Comparison of ENCODE assay signal across 8 cellular contexts in the genomic region with DNA sequence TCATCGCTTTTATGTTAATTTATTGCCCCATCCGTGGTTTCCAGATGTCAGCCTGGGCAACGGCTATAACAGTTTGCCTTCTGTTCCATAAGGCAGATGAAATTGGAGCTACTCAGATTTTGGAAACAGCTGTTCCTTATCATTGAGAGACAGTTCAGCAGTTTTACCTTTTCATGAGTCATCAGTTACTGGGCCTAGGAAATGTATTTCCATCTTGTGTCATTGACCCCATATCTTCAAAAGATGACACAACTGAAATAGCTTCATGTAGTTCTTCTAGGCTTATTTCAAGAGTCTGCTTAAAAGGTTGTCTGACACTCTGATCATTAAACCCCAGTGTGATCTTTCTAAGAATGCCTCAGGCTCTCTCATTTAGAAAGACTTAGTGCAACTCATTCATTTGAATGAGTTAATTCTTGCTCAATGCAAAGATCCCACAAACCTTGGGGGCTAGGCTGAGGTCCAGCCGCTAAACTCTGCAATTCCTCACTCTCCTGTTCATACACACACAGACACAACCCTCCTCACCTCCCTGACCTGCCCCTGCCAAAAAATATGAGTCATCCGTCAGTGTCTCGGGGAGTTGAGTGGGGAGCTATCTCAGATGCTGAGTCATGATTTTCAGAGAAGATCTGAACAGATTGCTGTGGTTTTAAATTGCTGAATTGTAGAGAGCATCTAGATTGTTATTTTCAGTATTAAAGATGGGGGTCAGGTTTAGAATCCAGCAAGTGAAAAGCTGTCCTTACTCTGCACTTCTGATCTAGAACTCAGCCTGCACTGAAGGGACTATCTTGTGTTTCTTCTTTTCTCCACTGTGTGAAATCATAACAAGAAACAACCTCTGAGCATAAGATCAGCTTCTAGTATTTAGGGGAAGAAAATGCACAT.
DNase-seq lines count a peak whose midpoint lies in the region; ATAC-seq, FAIRE-seq and TF ChIP-seq lines count a peak whose summit lies in the region.

No MANE protein-coding gene starts in this region.

- peaks cover 27% of the 10 kb centered on the region for H3K4me1 Mint-ChIP-seq in activated naive CD8-positive, alpha-beta T cell treated with anti-CD3 and anti-CD28 coated beads, Interleukin-2, amount 10 ng/mL, durations not matched to agents 7 days and 5 days

- H3K4me3 ChIP-seq in OCI-LY3 (ENCODE audit: low read length) (no peak overlapping the region), keratinocyte (ENCODE audit: control insufficient read depth in 2 of 3, extremely low read depth in 1 of 3, insufficient read depth in 2 of 3, low read depth in 1 of 3, low read length in 3 of 3) (no peak overlapping the region)

- 0 out of 2 replicates have a peak overlapping the region, but pooled peaks have one; percentile 7 for H3K4me2 ChIP-seq in OCI-LY3 (ENCODE audit: low read length)
- peak overlapping the region; percentile 44 for H3K4me2 ChIP-seq in keratinocyte (ENCODE audit: control insufficient read depth, extremely low read depth, insufficient read depth, low read depth, low read length)

- ATAC-seq in HG02973 (IDR thresholded peaks at IDR 0.05; ENCODE audit: unreplicated experiment) = peak; percentile 65
- peak; percentile 68 for ATAC-seq in activated naive CD8-positive, alpha-beta T cell treated with anti-CD3 and anti-CD28 coated beads, Interleukin-2, amount 10 ng/mL, durations not matched to agents 7 days and 5 days (ENCODE audit: low read depth)

- H3K27me3 ChIP-seq in OCI-LY3 (ENCODE audit: low read depth, low read length) (no peaks in the 10 kb centered on the region), keratinocyte (ENCODE audit: control insufficient read depth, extremely low read depth, insufficient read depth, low read length) (no peaks in the 10 kb centered on the region)

- H4K20me1 ChIP-seq in OCI-LY3 (ENCODE audit: insufficient read depth, low read length) = no peaks in the 10 kb centered on the region; the same call in 1 of the 2 replicates
- H4K20me1 ChIP-seq in keratinocyte (ENCODE audit: control insufficient read depth, extremely low read depth, insufficient read depth, low read length) = peaks cover 8% of the 10 kb centered on the region

- H2AFZ ChIP-seq in OCI-LY3 (ENCODE audit: low read depth, low read length) (no peak overlapping the region), keratinocyte (ENCODE audit: control insufficient read depth, low read length) (no peak overlapping the region)

- H3K79me2 ChIP-seq in OCI-LY3 (ENCODE audit: low read length) (no peaks in the 10 kb centered on the region), keratinocyte (ENCODE audit: control insufficient read depth, insufficient read depth, low read length) (peaks cover 7% of the 10 kb centered on the region)

- POLR2A ChIA-PET in activated naive CD8-positive, alpha-beta T cell treated with anti-CD3 and anti-CD28 coated beads, Interleukin-2, amount 10 ng/mL, durations not matched to agents 7 days and 5 days (lab: Charles Lee) = no interaction called here

- peaks cover 12% of the 10 kb centered on the region for H3K9me1 ChIP-seq in keratinocyte (ENCODE audit: control insufficient read depth, extremely low read depth, insufficient read depth, low read length)

- H3K27ac Mint-ChIP-seq in activated naive CD8-positive, alpha-beta T cell treated with anti-CD3 and anti-CD28 coated beads, Interleukin-2, amount 10 ng/mL, durations not matched to agents 7 days and 5 days = peak overlapping the region; percentile 41

- no peaks in the 10 kb centered on the region for H3K9me3 Mint-ChIP-seq in activated naive CD8-positive, alpha-beta T cell treated with anti-CD3 and anti-CD28 coated beads, Interleukin-2, amount 10 ng/mL, durations not matched to agents 7 days and 5 days

- DNase-seq in SKM-1 (lab: John Stamatoyannopoulos, UW; ENCODE audit: unreplicated experiment) (peak; percentile 12), SKM-1 treated with dmso at 0.1 percent for 144 hours (lab: John Stamatoyannopoulos, UW; ENCODE audit: unreplicated experiment) (no peak), keratinocyte (ENCODE audit: low read depth, low spot score) (peak; percentile 88), NCI-H1092 (lab: John Stamatoyannopoulos, UW) (no peak)
- no peak for DNase-seq in activated naive CD8-positive, alpha-beta T cell treated with anti-CD3 and anti-CD28 coated beads, Interleukin-2, amount 10 ng/mL, durations not matched to agents 7 days and 5 days
- DNase-seq in stimulated activated CD8-positive, alpha-beta memory T cell treated with anti-CD3 and anti-CD28 coated beads, Interleukin-15, amount 100 ng/mL, for 1 hour (ENCODE audit: low read depth) = peak; percentile 6

- TF ChIP-seq CTCF in OCI-LY3 (IDR thresholded peaks at IDR 0.05; ENCODE audit: low read depth, low read length) (no peak), keratinocyte (optimal IDR thresholded peaks at IDR 0.05 in 1 of 3, IDR thresholded peaks at IDR 0.05 in 1 of 3, conservative IDR thresholded peaks at IDR 0.05 in 1 of 3; ENCODE audit: extremely low read depth in 1 of 3, insufficient read depth in 2 of 3, low read length in 3 of 3) (no peak)

- H3K9me3 ChIP-seq in OCI-LY3 (ENCODE audit: insufficient read depth, low read length) = no peaks in the 10 kb centered on the region
- H3K9me3 ChIP-seq in keratinocyte (ENCODE audit: control insufficient read depth, low read depth, low read length) = no peaks in the 10 kb centered on the region

- peak; percentile 83 for FAIRE-seq in keratinocyte (lab: Jason Lieb, UNC)

- H3K4me3 Mint-ChIP-seq in activated naive CD8-positive, alpha-beta T cell treated with anti-CD3 and anti-CD28 coated beads, Interleukin-2, amount 10 ng/mL, durations not matched to agents 7 days and 5 days = no peak overlapping the region

- dilution Hi-C loops in keratinocyte (cut with MboI; ENCODE audit: extremely low pct_ligation_motif_present, low sequenced_read_pairs) = no loop called here

- H3K36me3 ChIP-seq in OCI-LY3 (replicated peaks; ENCODE audit: low read depth, low read length) = no peaks in the 10 kb centered on the region
- peaks cover 21 to 24% of the 10 kb centered on the region in 2 experiments for H3K36me3 ChIP-seq in keratinocyte (ENCODE audit: control insufficient read depth in 2 of 2, extremely low read depth in 1 of 2, insufficient read depth in 2 of 2, low read length in 2 of 2)

- H3K9ac ChIP-seq in OCI-LY3 (ENCODE audit: low read length) (no peak overlapping the region), keratinocyte (ENCODE audit: control insufficient read depth, extremely low read depth, insufficient read depth, low read length) (no peak overlapping the region)

- H3K36me3 Mint-ChIP-seq in activated naive CD8-positive, alpha-beta T cell treated with anti-CD3 and anti-CD28 coated beads, Interleukin-2, amount 10 ng/mL, durations not matched to agents 7 days and 5 days = peaks cover 7% of the 10 kb centered on the region

- no peaks in the 10 kb centered on the region for H3K27me3 Mint-ChIP-seq in activated naive CD8-positive, alpha-beta T cell treated with anti-CD3 and anti-CD28 coated beads, Interleukin-2, amount 10 ng/mL, durations not matched to agents 7 days and 5 days

- H3K27ac ChIP-seq in OCI-LY3 (ENCODE audit: low read length) = no peak overlapping the region
- peak overlapping the region; percentile 52 for H3K27ac ChIP-seq in keratinocyte (ENCODE audit: control insufficient read depth, insufficient read depth, low read length)

- H3K4me1 ChIP-seq in OCI-LY3 (ENCODE audit: low read length) (peaks cover 28% of the 10 kb centered on the region), keratinocyte (ENCODE audit: control insufficient read depth, extremely low read depth, insufficient read depth, low read length) (peaks cover 28% of the 10 kb centered on the region)

Comparison
In these comparisons a context has a peak if more than half of its experiments do, and no peak if none do; other contexts are left out.
1. DNase-seq: peak in SKM-1 (single experiment), keratinocyte (single experiment) and stimulated activated CD8-positive, alpha-beta memory T cell treated with anti-CD3 and anti-CD28 coated beads, Interleukin-15, amount 100 ng/mL, for 1 hour (single experiment); none in SKM-1 treated with dmso at 0.1 percent for 144 hours (single experiment), activated naive CD8-positive, alpha-beta T cell treated with anti-CD3 and anti-CD28 coated beads, Interleukin-2, amount 10 ng/mL, durations not matched to agents 7 days and 5 days (single experiment) and NCI-H1092 (single experiment).